28 cellular contexts compared by ENCODE assay signal in genomic region chr20:37032077-37032476, GRCh38.
"Had no signal": no experiment of that assay in that cellular context is flagged by ENCODE, and none has a peak within 500 bp of the region (broad histone marks: within the 10 kb centered on the region; RNA-seq: fewer than 3 reads in every experiment).

No MANE protein-coding gene starts in this region.

- H3K9me3 Mint-ChIP-seq: stimulated activated effector memory CD8-positive, alpha-beta T cell treated with anti-CD3 and anti-CD28 coated beads, Interleukin-12 subunit alpha, Interleukin-12 subunit beta, amount 100 ng/mL, for 72 hours; stimulated activated naive CD8-positive, alpha-beta T cell treated with anti-CD3 and anti-CD28 coated beads, Interleukin-15, amount 100 ng/mL, for 72 hours; stimulated activated naive CD8-positive, alpha-beta T cell treated with anti-CD3 and anti-CD28 coated beads, Interleukin-15, Interleukin-2, amounts not matched to agents 100 ng/mL and 50 ng/mL, for 24 hours; type B pancreatic cell had no signal

- H3K36me3 ChIP-seq: thoracic aorta, thyroid gland, uterus had no signal

- H3K4me1 ChIP-seq: stomach, suprapubic skin, testis, thyroid gland, tibial artery, tibial nerve, transverse colon, upper lobe of left lung, upper lobe of right lung, uterus, vagina had no signal

- H3K27me3 ChIP-seq: stomach, suprapubic skin, testis, thyroid gland, tibial artery, tibial nerve, transverse colon, upper lobe of left lung, upper lobe of right lung, uterus, vagina had no signal

- H3K27me3 Mint-ChIP-seq: stimulated activated memory B cell treated with anti-CD40 and anti-IgM and Interleukin-4, amounts not matched to agents 10 μg/mL and 1 μg/mL and 100 μg/mL, for 72 hours; stimulated activated naive B cell treated with anti-CD40 and anti-IgM and Interleukin-4, amounts not matched to agents 10 μg/mL and 1 μg/mL and 100 μg/mL, for 72 hours; stimulated activated naive CD8-positive, alpha-beta T cell treated with anti-CD3 and anti-CD28 coated beads, Interleukin-15, amount 100 ng/mL, for 72 hours; stimulated activated naive CD8-positive, alpha-beta T cell treated with anti-CD3 and anti-CD28 coated beads, Interleukin-15, Interleukin-2, amounts not matched to agents 100 ng/mL and 50 ng/mL, for 24 hours; type B pancreatic cell had no signal

- DNase-seq: stimulated activated CD4-positive, alpha-beta T cell treated with anti-CD3 and anti-CD28 coated beads, Interleukin-2, amount 100 ng/mL, for 48 hours; stimulated activated CD4-positive, alpha-beta T cell treated with anti-CD3 and anti-CD28 coated beads, Interleukin-4, amount 100 ng/mL, for 24 hours; stimulated activated CD4-positive, alpha-beta T cell treated with anti-CD3 and anti-CD28 coated beads, Interleukin-4, amount 100 ng/mL, for 4 hours; stimulated activated CD8-positive, alpha-beta memory T cell treated with anti-CD3 and anti-CD28 coated beads, Interleukin-4, amount 100 ng/mL, for 48 hours; stimulated activated naive B cell treated with anti-CD40 and anti-IgM and Interleukin-4, amounts not matched to agents 10 μg/mL and 1 μg/mL and 100 μg/mL, for 72 hours; stimulated activated naive CD4-positive, alpha-beta T cell; stimulated activated naive CD4-positive, alpha-beta T cell treated with Interleukin-2 at 50 U/mL for 16 hours; stimulated activated naive CD8-positive, alpha-beta T cell treated with anti-CD3 and anti-CD28 coated beads, Interleukin-15, amount 100 ng/mL, for 72 hours; stimulated activated naive CD8-positive, alpha-beta T cell treated with anti-CD3 and anti-CD28 coated beads, Interleukin-15, Interleukin-2, amounts not matched to agents 100 U/mL and 50 U/mL, for 24 hours; stomach; substantia nigra; testis; thyroid gland; tibial artery; transverse colon; trophoblast cell; upper lobe of left lung; upper lobe of right lung; uterus had no signal

- ATAC-seq: stimulated activated effector memory CD8-positive, alpha-beta T cell treated with anti-CD3 and anti-CD28 coated beads, Interleukin-12 subunit alpha, Interleukin-12 subunit beta, amount 100 ng/mL, for 72 hours; stimulated activated memory B cell treated with anti-CD40 and anti-IgM and Interleukin-4, amounts not matched to agents 10 μg/mL and 1 μg/mL and 100 μg/mL, for 72 hours; stimulated activated naive B cell treated with anti-CD40 and anti-IgM and Interleukin-4, amounts not matched to agents 10 μg/mL and 1 μg/mL and 100 μg/mL, for 72 hours; stimulated activated naive CD8-positive, alpha-beta T cell treated with anti-CD3 and anti-CD28 coated beads, Interleukin-15, amount 100 ng/mL, for 72 hours; stimulated activated naive CD8-positive, alpha-beta T cell treated with anti-CD3 and anti-CD28 coated beads, Interleukin-15, Interleukin-2, amounts not matched to agents 100 U/mL and 50 U/mL, for 24 hours; upper lobe of right lung had no signal

- H3K27ac Mint-ChIP-seq: stimulated activated effector memory CD8-positive, alpha-beta T cell treated with anti-CD3 and anti-CD28 coated beads, Interleukin-12 subunit alpha, Interleukin-12 subunit beta, amount 100 ng/mL, for 72 hours; stimulated activated memory B cell treated with anti-CD40 and anti-IgM and Interleukin-4, amounts not matched to agents 10 μg/mL and 1 μg/mL and 100 μg/mL, for 72 hours; stimulated activated naive B cell treated with anti-CD40 and anti-IgM and Interleukin-4, amounts not matched to agents 10 μg/mL and 1 μg/mL and 100 μg/mL, for 72 hours; stimulated activated naive CD8-positive, alpha-beta T cell treated with anti-CD3 and anti-CD28 coated beads, Interleukin-15, amount 100 ng/mL, for 72 hours; stimulated activated naive CD8-positive, alpha-beta T cell treated with anti-CD3 and anti-CD28 coated beads, Interleukin-15, Interleukin-2, amounts not matched to agents 100 ng/mL and 50 ng/mL, for 24 hours; type B pancreatic cell had no signal

- FAIRE-seq: urothelium cell line had no signal

- H3K4me3 ChIP-seq: stomach, suprapubic skin, testis, thoracic aorta, thyroid gland, tibial artery, tibial nerve, transverse colon, upper lobe of left lung, upper lobe of right lung, uterus, vagina had no signal

- H3K4me3 Mint-ChIP-seq: stimulated activated effector memory CD8-positive, alpha-beta T cell treated with anti-CD3 and anti-CD28 coated beads, Interleukin-12 subunit alpha, Interleukin-12 subunit beta, amount 100 ng/mL, for 72 hours; stimulated activated memory B cell treated with anti-CD40 and anti-IgM and Interleukin-4, amounts not matched to agents 10 μg/mL and 1 μg/mL and 100 μg/mL, for 72 hours; stimulated activated naive B cell treated with anti-CD40 and anti-IgM and Interleukin-4, amounts not matched to agents 10 μg/mL and 1 μg/mL and 100 μg/mL, for 72 hours; stimulated activated naive CD8-positive, alpha-beta T cell treated with anti-CD3 and anti-CD28 coated beads, Interleukin-15, amount 100 ng/mL, for 72 hours; stimulated activated naive CD8-positive, alpha-beta T cell treated with anti-CD3 and anti-CD28 coated beads, Interleukin-15, Interleukin-2, amounts not matched to agents 100 ng/mL and 50 ng/mL, for 24 hours; type B pancreatic cell had no signal

- H3K9me3 ChIP-seq: stomach, suprapubic skin, testis, thoracic aorta, thyroid gland, transverse colon, upper lobe of left lung, upper lobe of right lung, uterus, vagina had no signal

- H3K27ac ChIP-seq: stomach, suprapubic skin, testis, thoracic aorta, thyroid gland, tibial artery, tibial nerve, transverse colon, upper lobe of left lung, upper lobe of right lung, uterus, vagina had no signal

- H3K4me1 Mint-ChIP-seq: stimulated activated effector memory CD8-positive, alpha-beta T cell treated with anti-CD3 and anti-CD28 coated beads, Interleukin-12 subunit alpha, Interleukin-12 subunit beta, amount 100 ng/mL, for 72 hours; stimulated activated memory B cell treated with anti-CD40 and anti-IgM and Interleukin-4, amounts not matched to agents 10 μg/mL and 1 μg/mL and 100 μg/mL, for 72 hours; stimulated activated naive B cell treated with anti-CD40 and anti-IgM and Interleukin-4, amounts not matched to agents 10 μg/mL and 1 μg/mL and 100 μg/mL, for 72 hours; stimulated activated naive CD8-positive, alpha-beta T cell treated with anti-CD3 and anti-CD28 coated beads, Interleukin-15, amount 100 ng/mL, for 72 hours had no signal
